ENCODE assay signal across 8 cellular contexts in genomic region chr12:120583478-120584030, GRCh38. TPM values are rescaled to one million over a fixed set of nuclear protein-coding genes. Genes with fewer than 3 reads are reported as not detected.
A peak's percentile ranks its signal among the peaks of the same experiment; 100 is the strongest.
DNase-seq lines count a peak whose midpoint lies in the region; ATAC-seq and TF ChIP-seq lines count a peak whose summit lies in the region.

No MANE protein-coding gene starts in this region.

- no peaks in the 10 kb centered on the region for H3K9me2 ChIP-seq in GM23338 (ENCODE audit: insufficient read depth)

- no peak overlapping the region for H3K27ac ChIP-seq in GM23338 (ENCODE audit: low read depth)

- H3F3A ChIP-seq in GM23338 (replicated peaks; ENCODE audit: low read depth): peaks cover 18% of the 10 kb centered on the region

- TF ChIP-seq CTCF in GM23338 (conservative IDR thresholded peaks at IDR 0.05; ENCODE audit: low read depth in 2 of 2): peak; percentile 95 to 97

- H3K4me3 ChIP-seq in GM23338: peak overlapping the region; percentile 70

- H3K36me3 Mint-ChIP-seq in GM23338 (ENCODE audit: low read depth): peaks cover 21% of the 10 kb centered on the region

- H3K27me3 ChIP-seq in GM23338 (ENCODE audit: insufficient read depth): peaks cover 13% of the 10 kb centered on the region; the same call in 1 of the 2 replicates

- in situ Hi-C loops in ACHN (cut with HindIII; ENCODE audit: low pct_ligation_motif_present, low pct_unique_long_range_greater_than_20kb, low sequenced_read_pairs): no loop called here

- H3K9me3 Mint-ChIP-seq in GM23338: no peaks in the 10 kb centered on the region

- H3K79me2 ChIP-seq in GM23338 (replicated peaks; ENCODE audit: insufficient read depth): peaks cover 10% of the 10 kb centered on the region; the same call in 1 of the 2 replicates

- peaks cover 24% of the 10 kb centered on the region for H3K27me3 Mint-ChIP-seq in GM23338 (ENCODE audit: insufficient read depth, low read depth, poor library complexity)

- no peak overlapping the region for H3K27ac Mint-ChIP-seq in GM23338

- peaks cover 5% of the 10 kb centered on the region for H3K4me1 ChIP-seq in GM23338 (ENCODE audit: insufficient read depth)

- peaks cover 11% of the 10 kb centered on the region for H3K4me1 Mint-ChIP-seq in GM23338

- no peaks in the 10 kb centered on the region; the same call in 1 of the 2 replicates for H4K20me1 ChIP-seq in GM23338 (replicated peaks; ENCODE audit: insufficient read depth)

- peak overlapping the region; percentile 79 for H2AFZ ChIP-seq in GM23338

- peak overlapping the region; percentile 74 for H3K4me3 Mint-ChIP-seq in GM23338

- peak overlapping the region; percentile 84 for H3K4me2 ChIP-seq in GM23338

- DNase-seq in ACHN (peak; percentile 78), GM23338 (ENCODE audit: low spot score) (peak; percentile 90), NCI-H460 (ENCODE audit: extremely low read depth, low read depth) (peak; percentile 65), cerebellum (ENCODE audit: low spot score) (peak; percentile 83), left lobe of liver (ENCODE audit: low spot score) (peak; percentile 72)
- peak; percentile 82 for DNase-seq in activated CD4-positive, alpha-beta T cell treated with anti-CD3 and anti-CD28 coated beads for 4 hours
- peak; percentile 92 for DNase-seq in stimulated activated CD4-positive, alpha-beta T cell treated with anti-CD3 and anti-CD28 coated beads, Interleukin-4, amount 100 ng/mL, for 24 hours

- ATAC-seq in GM23338 (peak; percentile 36), left lobe of liver (peak; percentile 48), GM21515 (IDR thresholded peaks at IDR 0.05; ENCODE audit: unreplicated experiment) (no peak)

- H3K36me3 ChIP-seq in GM23338 (ENCODE audit: insufficient read depth): peaks cover 9% of the 10 kb centered on the region

TF ChIP-seq in GM23338, 12 proteins besides CTCF, POLR2A, EP300 and RAD21:
- TF ChIP-seq CREB1 (CRISPR knock-in tag; IDR thresholded peaks at IDR 0.05; ENCODE audit: low read depth) (no peak), NANOG (IDR thresholded peaks at IDR 0.05; ENCODE audit: borderline replicate concordance) (no peak), ZNF462 (CRISPR knock-in tag; IDR thresholded peaks at IDR 0.05) (no peak), POLR2AphosphoS5 (IDR thresholded peaks at IDR 0.05; ENCODE audit: low read depth) (no peak)
TF ChIP-seq in GM23338: peak in this region for 0.

RNA-seq across cellular contexts. Expression of gene POP5, which starts 2.4 kb away (rescaled TPM):
- total RNA-seq in GM23338 (2014; rRNA removed; shearing (Covaris generic)): 52.4 and 55.6 TPM in 2 replicates
- polyA plus RNA-seq in GM23338 (2016; fragmentation: Nextera tagmentation; extraction: Ambion mirVana): 131 and 140 TPM in 2 replicates
- 42.5 and 45.6 TPM in 2 replicates for total RNA-seq in NCI-H460 (2014; rRNA removed; shearing (Covaris generic))
- polyA plus RNA-seq in NCI-H460 (2014; cell fraction: nucleus; rRNA removed): 107 and 157 TPM in 2 replicates
- 29.7 TPM for total RNA-seq in cerebellum
- 24.1 TPM for total RNA-seq in left lobe of liver

RNA-seq across cellular contexts. Expression of gene RNF10, which starts 49.4 kb away (rescaled TPM):
- 90.4 and 113 TPM in 2 replicates for total RNA-seq in GM23338 (2014; rRNA removed; shearing (Covaris generic))
- 149 and 154 TPM in 2 replicates for polyA plus RNA-seq in GM23338 (2016; fragmentation: Nextera tagmentation; extraction: Ambion mirVana)
- total RNA-seq in NCI-H460 (2014; rRNA removed; shearing (Covaris generic)): 90.8 and 94.5 TPM in 2 replicates
- 49.3 and 52.6 TPM in 2 replicates for polyA plus RNA-seq in NCI-H460 (2014; cell fraction: nucleus; rRNA removed)
- 95.3 TPM for total RNA-seq in cerebellum
- 113 TPM for total RNA-seq in left lobe of liver

RNA-seq across cellular contexts. Expression of gene COQ5, which starts 54.6 kb away (rescaled TPM):
- 32.5 and 32.6 TPM in 2 replicates for total RNA-seq in GM23338 (2014; rRNA removed; shearing (Covaris generic))
- polyA plus RNA-seq in GM23338 (2016; fragmentation: Nextera tagmentation; extraction: Ambion mirVana): 30.7 and 32.4 TPM in 2 replicates
- 47.5 and 55.1 TPM in 2 replicates for total RNA-seq in NCI-H460 (2014; rRNA removed; shearing (Covaris generic))
- 61.0 and 73.7 TPM in 2 replicates for polyA plus RNA-seq in NCI-H460 (2014; cell fraction: nucleus; rRNA removed)
- total RNA-seq in cerebellum (21.2 TPM), left lobe of liver (32.1 TPM)

RNA-seq across cellular contexts. Expression of gene CABP1, which starts 56.9 kb away (rescaled TPM):
- 5.2 and 7.0 TPM in 2 replicates for total RNA-seq in GM23338 (2014; rRNA removed; shearing (Covaris generic))
- polyA plus RNA-seq in GM23338 (2016; fragmentation: Nextera tagmentation; extraction: Ambion mirVana): 4.7 and 5.1 TPM in 2 replicates
- not detected in 2 replicates for total RNA-seq in NCI-H460 (2014; rRNA removed; shearing (Covaris generic))
- polyA plus RNA-seq in NCI-H460 (2014; cell fraction: nucleus; rRNA removed): not detected in 2 replicates
- total RNA-seq in cerebellum: 3.3 TPM
- total RNA-seq in left lobe of liver: 0.10 TPM
